ENCODE assay signal across 15 cellular contexts in the genomic region with DNA sequence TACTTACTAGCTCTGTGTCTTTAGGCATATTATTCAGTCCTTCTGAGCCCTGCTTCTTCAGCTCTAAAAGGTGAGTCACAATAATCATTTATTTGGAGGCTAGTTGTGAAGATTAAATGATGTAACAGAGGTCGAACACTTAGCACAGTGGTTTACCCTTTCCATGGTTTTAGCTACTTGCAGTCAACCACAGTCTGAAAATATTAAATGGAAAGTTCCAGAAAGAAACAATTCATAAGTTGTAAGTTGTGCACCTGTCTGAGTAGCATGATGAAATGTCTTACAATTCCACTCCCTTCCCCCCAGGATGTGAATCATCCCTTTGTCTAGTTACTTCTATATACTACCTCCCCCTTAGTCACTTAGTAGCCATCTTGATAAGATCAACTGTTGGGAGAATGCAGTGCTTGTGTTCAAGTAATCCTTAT.
DNase-seq lines count a peak whose midpoint lies in the region; ATAC-seq and TF ChIP-seq lines count a peak whose summit lies in the region.
"Had no signal": no experiment of that assay in that cellular context is flagged by ENCODE, and none has a peak within 500 bp of the region (broad histone marks: within the 10 kb centered on the region; RNA-seq: fewer than 3 reads in every experiment).

No MANE protein-coding gene starts in this region.

- TF ChIP-seq POLR2A in uterus (IDR thresholded peaks at IDR 0.05): no peak

- no peaks in the 10 kb centered on the region for H3K36me3 Mint-ChIP-seq in activated T-cell treated with anti-CD3 and anti-CD28 coated beads, Interleukin-2, amount 50 U/mL, for 4 hours (ENCODE audit: insufficient read depth)
- no peaks in the 10 kb centered on the region for H3K36me3 Mint-ChIP-seq in stimulated activated effector memory CD8-positive, alpha-beta T cell treated with anti-CD3 and anti-CD28 coated beads, Interleukin-12 subunit alpha, Interleukin-12 subunit beta, amount 100 ng/mL, for 72 hours

- H3K27ac ChIP-seq in uterus: no peak overlapping the region
- H3K27ac ChIP-seq: ascending aorta, left ventricle myocardium inferior, ovary, Peyer's patch, thyroid gland had no signal

- H3K36me3 ChIP-seq in uterus: no peaks in the 10 kb centered on the region
- H3K36me3 ChIP-seq: ascending aorta, left ventricle myocardium inferior, ovary, Peyer's patch, thyroid gland had no signal

- TF ChIP-seq CTCF in epithelial cell of esophagus (IDR thresholded peaks at IDR 0.05; ENCODE audit: insufficient read depth, low read depth, low read length, missing control alignments): no peak
- TF ChIP-seq CTCF in uterus (IDR thresholded peaks at IDR 0.05): no peak

- H3K9me3 ChIP-seq in uterus: no peaks in the 10 kb centered on the region
- H3K9me3 ChIP-seq: ascending aorta, left ventricle myocardium inferior, ovary, Peyer's patch, thyroid gland had no signal

- H3K4me3 Mint-ChIP-seq in activated T-cell treated with anti-CD3 and anti-CD28 coated beads, Interleukin-2, amount 50 U/mL, for 4 hours: no peak overlapping the region
- H3K4me3 Mint-ChIP-seq in stimulated activated effector memory CD8-positive, alpha-beta T cell treated with anti-CD3 and anti-CD28 coated beads, Interleukin-12 subunit alpha, Interleukin-12 subunit beta, amount 100 ng/mL, for 72 hours: no peak overlapping the region

- H3K27ac Mint-ChIP-seq in stimulated activated effector memory CD8-positive, alpha-beta T cell treated with anti-CD3 and anti-CD28 coated beads, Interleukin-12 subunit alpha, Interleukin-12 subunit beta, amount 100 ng/mL, for 72 hours: no peak overlapping the region

- H3K4me3 ChIP-seq in epithelial cell of esophagus (ENCODE audit: low read length) (no peak overlapping the region), uterus (no peak overlapping the region)
- H3K4me3 ChIP-seq: ascending aorta, left ventricle myocardium inferior, ovary, Peyer's patch, thyroid gland had no signal

- H3K4me1 ChIP-seq in uterus: no peaks in the 10 kb centered on the region
- H3K4me1 ChIP-seq: ascending aorta, left ventricle myocardium inferior, Peyer's patch, thyroid gland had no signal

- no peaks in the 10 kb centered on the region for H3K9me3 Mint-ChIP-seq in activated T-cell treated with anti-CD3 and anti-CD28 coated beads, Interleukin-2, amount 50 U/mL, for 4 hours
- H3K9me3 Mint-ChIP-seq in stimulated activated effector memory CD8-positive, alpha-beta T cell treated with anti-CD3 and anti-CD28 coated beads, Interleukin-12 subunit alpha, Interleukin-12 subunit beta, amount 100 ng/mL, for 72 hours: peaks cover 3% of the 10 kb centered on the region

- H3K27me3 Mint-ChIP-seq in activated T-cell treated with anti-CD3 and anti-CD28 coated beads, Interleukin-2, amount 50 U/mL, for 4 hours (ENCODE audit: low read depth): no peaks in the 10 kb centered on the region

- H3K4me1 Mint-ChIP-seq in activated T-cell treated with anti-CD3 and anti-CD28 coated beads, Interleukin-2, amount 50 U/mL, for 4 hours (ENCODE audit: low read depth): no peaks in the 10 kb centered on the region
- H3K4me1 Mint-ChIP-seq in stimulated activated effector memory CD8-positive, alpha-beta T cell treated with anti-CD3 and anti-CD28 coated beads, Interleukin-12 subunit alpha, Interleukin-12 subunit beta, amount 100 ng/mL, for 72 hours: no peaks in the 10 kb centered on the region

- DNase-seq in activated T-cell treated with anti-CD3 and anti-CD28 coated beads, Interleukin-2, amount 50 U/mL, for 4 hours: no peak
- DNase-seq in activated T-cell treated with anti-CD3 and anti-CD28 coated beads, Interleukin-2, amount 50 U/mL, for 1 hour: no peak
- DNase-seq in RKO (ENCODE audit: low spot score): peak; percentile 81
- peak; percentile 87 for DNase-seq in epithelial cell of esophagus (ENCODE audit: low read depth)
- DNase-seq in stimulated activated effector memory CD8-positive, alpha-beta T cell treated with anti-CD3 and anti-CD28 coated beads, Interleukin-12 subunit alpha, Interleukin-12 subunit beta, amount 100 ng/mL, for 72 hours (ENCODE audit: low spot score in 2 of 2): no peak
- DNase-seq in stimulated activated naive CD4-positive, alpha-beta T cell (lab: John Stamatoyannopoulos, UW): no peak
- no peak for DNase-seq in uterus
- DNase-seq: GOT3, left ventricle myocardium inferior, NCI-H1694, ovary, Peyer's patch, thyroid gland had no signal

- intact Hi-C loops in uterus (cut with DNase I; ENCODE audit: low total_unique reads): no loop called here

- H3K27me3 ChIP-seq in uterus: no peaks in the 10 kb centered on the region
- H3K27me3 ChIP-seq: ascending aorta, ovary, Peyer's patch, thyroid gland had no signal

- ATAC-seq in activated T-cell treated with anti-CD3 and anti-CD28 coated beads, Interleukin-2, amount 50 U/mL, for 4 hours: peak; percentile 80 to 81
- peak; percentile 60 for ATAC-seq in stimulated activated effector memory CD8-positive, alpha-beta T cell treated with anti-CD3 and anti-CD28 coated beads, Interleukin-12 subunit alpha, Interleukin-12 subunit beta, amount 100 ng/mL, for 72 hours
- no peak for ATAC-seq in HG03354 (IDR thresholded peaks at IDR 0.05; ENCODE audit: poor library complexity, severe bottlenecking, unreplicated experiment)

Comparison
In these comparisons a context has a peak if more than half of its experiments do, and no peak if none do; other contexts are left out.
1. DNase-seq: peak in RKO (single experiment) and epithelial cell of esophagus (single experiment); none in activated T-cell treated with anti-CD3 and anti-CD28 coated beads, Interleukin-2, amount 50 U/mL, for 4 hours (single experiment), activated T-cell treated with anti-CD3 and anti-CD28 coated beads, Interleukin-2, amount 50 U/mL, for 1 hour (single experiment), stimulated activated effector memory CD8-positive, alpha-beta T cell treated with anti-CD3 and anti-CD28 coated beads, Interleukin-12 subunit alpha, Interleukin-12 subunit beta, amount 100 ng/mL, for 72 hours (0 of 2), stimulated activated naive CD4-positive, alpha-beta T cell (0 of 6) and uterus (0 of 2).